ENCODE assay signal across 15 cellular contexts in genomic region chr2:23843051-23843976, GRCh38.
DNase-seq lines count a peak whose midpoint lies in the region; ATAC-seq and TF ChIP-seq lines count a peak whose summit lies in the region.
"Had no signal": no experiment of that assay in that cellular context is flagged by ENCODE, and none has a peak within 500 bp of the region (broad histone marks: within the 10 kb centered on the region; RNA-seq: fewer than 3 reads in every experiment).

No MANE protein-coding gene starts in this region.

- H2BK120ac ChIP-seq in mesenchymal stem cell (ENCODE audit: low read depth, low read length) = no peak overlapping the region

- H3K27ac Mint-ChIP-seq in endothelial cell (ENCODE audit: unreplicated experiment) = peak overlapping the region; percentile 6

- H3K4me2 ChIP-seq in mesenchymal stem cell (ENCODE audit: low read length, poor library complexity, severe bottlenecking) = no peak overlapping the region
- H3K4me2 ChIP-seq: KMS-11 had no signal

- no peak overlapping the region for H2BK15ac ChIP-seq in mesenchymal stem cell (ENCODE audit: low read depth, poor library complexity, severe bottlenecking)

- H2AFZ ChIP-seq in mesenchymal stem cell (ENCODE audit: low read depth, low read length) = no peak overlapping the region
- H2AFZ ChIP-seq: parathyroid adenoma had no signal

- no peak overlapping the region for H2AK5ac ChIP-seq in mesenchymal stem cell (ENCODE audit: low read length, severe bottlenecking)

- no peak for ATAC-seq in GM18502 (IDR thresholded peaks at IDR 0.05; ENCODE audit: poor library complexity, unreplicated experiment)

- H3K4me3 ChIP-seq in mesenchymal stem cell (ENCODE audit: insufficient read depth in 1 of 2, low read depth in 1 of 2, low read length in 2 of 2) (peak overlapping the region in 1 of 2 experiments; percentile 19), esophagus muscularis mucosa (peak overlapping the region in 1 of 4 donors; percentile 3)

- DNase-seq in AG08396 (ENCODE audit: low spot score) (peak; percentile 55), HT-29 (ENCODE audit: low spot score) (peak; percentile 10), endothelial cell (ENCODE audit: low spot score) (no peak), mesenchymal stem cell (peak; percentile 20), esophagus muscularis mucosa (ENCODE audit: extremely low spot score) (no peak), midbrain (lab: John Stamatoyannopoulos, UW) (no peak), iPS-NIHi7 (ENCODE audit: extremely low spot score) (no peak)
- DNase-seq: activated CD4-positive, alpha-beta T cell treated with anti-CD3 and anti-CD28 coated beads, Interleukin-2, amount 50 U/mL, for 4 hours; C1 segment of cervical spinal cord; DMS79 treated with DMSO at 0.1 percent for 48 hours; NCI-H146; NCI-H526 treated with DMSO at 0.1 percent for 48 hours had no signal

- H3K23ac ChIP-seq in mesenchymal stem cell (ENCODE audit: low read length in 2 of 2) = no peak overlapping the region

- intact Hi-C loops in esophagus muscularis mucosa (cut with DNase I) = no loop called here

- H3K27me3 ChIP-seq in mesenchymal stem cell (ENCODE audit: control insufficient read depth in 1 of 2, insufficient read depth in 1 of 2, low read length in 2 of 2) (no peaks in the 10 kb centered on the region), esophagus muscularis mucosa (no peaks in the 10 kb centered on the region)

- WGBS in mesenchymal stem cell = 97% methylated on average over 6 of the region's 7 CpGs
- 69% methylated on average over 7 of the region's 7 CpGs for WGBS in esophagus muscularis mucosa

- H3K4me1 ChIP-seq in mesenchymal stem cell (ENCODE audit: control insufficient read depth, insufficient read depth, low read depth, low read length) = no peaks in the 10 kb centered on the region
- H3K4me1 ChIP-seq in esophagus muscularis mucosa = peaks cover 0 to 8% (median 2%) of the 10 kb centered on the region in 4 donors
- H3K4me1 ChIP-seq: parathyroid adenoma had no signal

- no peak for TF ChIP-seq POLR2A in esophagus muscularis mucosa (IDR thresholded peaks at IDR 0.05; ENCODE audit: low read depth)

- no peak overlapping the region for H2BK12ac ChIP-seq in mesenchymal stem cell (ENCODE audit: low read length in 2 of 2)

- no peaks in the 10 kb centered on the region for H3K27me3 Mint-ChIP-seq in endothelial cell (ENCODE audit: unreplicated experiment)

- peaks cover 13% of the 10 kb centered on the region for H3K79me1 ChIP-seq in mesenchymal stem cell (replicated peaks; ENCODE audit: low read length, poor library complexity, severe bottlenecking)

- no peaks in the 10 kb centered on the region for H3K9me3 ChIP-seq in mesenchymal stem cell (ENCODE audit: control insufficient read depth, low read length)
- H3K9me3 ChIP-seq in esophagus muscularis mucosa = no peaks in the 10 kb centered on the region

- H3K27ac ChIP-seq in mesenchymal stem cell (ENCODE audit: low read length, poor library complexity, severe bottlenecking) (no peak overlapping the region), esophagus muscularis mucosa (replicated peaks in 1 of 4) (peak overlapping the region in 2 of 4 donors; percentile 20 to 61)
- H3K27ac ChIP-seq: KMS-11, parathyroid adenoma had no signal

- no peak for TF ChIP-seq EP300 in esophagus muscularis mucosa (IDR thresholded peaks at IDR 0.05)

- no peaks in the 10 kb centered on the region for H3K9me3 Mint-ChIP-seq in endothelial cell (ENCODE audit: unreplicated experiment)

- H3K9ac ChIP-seq in mesenchymal stem cell (ENCODE audit: low read length) = peak overlapping the region; percentile 75
- H3K9ac ChIP-seq: KMS-11, parathyroid adenoma had no signal

- H3K14ac ChIP-seq in mesenchymal stem cell (ENCODE audit: low read length in 2 of 2) = no peak overlapping the region

- no peak overlapping the region for H3K4ac ChIP-seq in mesenchymal stem cell (ENCODE audit: low read depth in 1 of 2, low read length in 2 of 2)

- no peak overlapping the region for H4K91ac ChIP-seq in mesenchymal stem cell (ENCODE audit: low read length)

- H3K36me3 Mint-ChIP-seq in endothelial cell (ENCODE audit: low read depth, unreplicated experiment) = no peaks in the 10 kb centered on the region

- H3K36me3 ChIP-seq in mesenchymal stem cell (ENCODE audit: control insufficient read depth in 1 of 2, insufficient read depth in 2 of 2, low read depth in 1 of 2, low read length in 2 of 2) (no peaks in the 10 kb centered on the region), esophagus muscularis mucosa (no peaks in the 10 kb centered on the region)

- TF ChIP-seq CTCF in endothelial cell (IDR thresholded peaks at IDR 0.05; ENCODE audit: unreplicated experiment) (no peak), esophagus muscularis mucosa (IDR thresholded peaks at IDR 0.05) (no peak)

- H3K4me1 Mint-ChIP-seq in endothelial cell (ENCODE audit: unreplicated experiment) = peaks cover 5% of the 10 kb centered on the region

- no peak overlapping the region for H4K8ac ChIP-seq in mesenchymal stem cell (ENCODE audit: low read length)

- H2BK5ac ChIP-seq in mesenchymal stem cell (ENCODE audit: low read depth, low read length, poor library complexity, severe bottlenecking) = no peak overlapping the region

- no peak overlapping the region for H3K4me3 Mint-ChIP-seq in endothelial cell (ENCODE audit: unreplicated experiment)

- H3K18ac ChIP-seq in mesenchymal stem cell (ENCODE audit: low read depth in 1 of 2, low read length in 2 of 2) = no peak overlapping the region

Comparison
In these comparisons a context has a peak if more than half of its experiments do, and no peak if none do; other contexts are left out.
1. DNase-seq: peak in AG08396 (single experiment), HT-29 (single experiment) and mesenchymal stem cell (single experiment); none in endothelial cell (single experiment), esophagus muscularis mucosa (single experiment), midbrain (single experiment) and iPS-NIHi7 (single experiment).